In genomic region chr7:108096996-108097395, GRCh38 we compare ENCODE assay signal across 15 cellular contexts. TPM values are rescaled to one million over a fixed set of nuclear protein-coding genes. Genes with fewer than 3 reads are reported as not detected.
DNase-seq lines count a peak whose midpoint lies in the region; ATAC-seq, FAIRE-seq and TF ChIP-seq lines count a peak whose summit lies in the region.
"Had no signal": no experiment of that assay in that cellular context is flagged by ENCODE, and none has a peak within 500 bp of the region (broad histone marks: within the 10 kb centered on the region; RNA-seq: fewer than 3 reads in every experiment).

No MANE protein-coding gene starts in this region.

- H3K36me3 ChIP-seq in smooth muscle cell (ENCODE audit: low read depth), result no peaks in the 10 kb centered on the region
- H3K36me3 ChIP-seq: BE2C had no signal

- H3K4me1 ChIP-seq in A549 (peaks cover 40% of the 10 kb centered on the region), smooth muscle cell (ENCODE audit: low read depth) (no peaks in the 10 kb centered on the region)

- peak overlapping the region; percentile 15 for H2AFZ ChIP-seq in smooth muscle cell (ENCODE audit: low read depth)

- H3K9me3 ChIP-seq in A549 (no peaks in the 10 kb centered on the region), smooth muscle cell (replicated peaks; ENCODE audit: low read depth) (no peaks in the 10 kb centered on the region)
- H3K9me3 ChIP-seq: BE2C had no signal

- POLR2A ChIA-PET in A549 (lab: Yijun Ruan, JAX), result no interaction called here

- no peaks in the 10 kb centered on the region for H3K79me2 ChIP-seq in smooth muscle cell (ENCODE audit: low read depth)

- CTCF ChIA-PET in A549 (lab: Yijun Ruan, JAX), result interaction anchor here (0.6 to 3.0 kb wide), 19 partner anchors 10 to 144 kb away, joined by 3 to 33 read pairs (median 5); partner anchors contain the start of gene LAMB1

- H4K20me1 ChIP-seq in smooth muscle cell (ENCODE audit: low read depth), result no peaks in the 10 kb centered on the region

- H3K4me2 ChIP-seq in A549 (peak overlapping the region; percentile 80), smooth muscle cell (no peak overlapping the region)

- WGBS in A549 (ENCODE audit: missing lambda C conversion rate), result 69% methylated on average over 4 of the region's 4 CpGs
- WGBS in smooth muscle cell (ENCODE audit: low lambda C conversion rate), result 79% methylated on average over 4 of the region's 4 CpGs

- H3K27ac ChIP-seq in A549 (peak overlapping the region; percentile 79 to 85), smooth muscle cell (ENCODE audit: low read depth) (no peak overlapping the region)
- H3K27ac ChIP-seq: C4-2B had no signal

- FAIRE-seq in A549 (lab: Jason Lieb, UNC) (no peak), endometrium (lab: Jason Lieb, UNC) (peak; percentile 21)
- FAIRE-seq: A204.1, GM19239, H54 had no signal

- TF ChIP-seq RAD21 in A549 (conservative IDR thresholded peaks at IDR 0.05 in 1 of 2, IDR thresholded peaks at IDR 0.05 in 1 of 2), result no peak

- H3K4me3 ChIP-seq in A549 (no peak overlapping the region), smooth muscle cell (no peak overlapping the region)

- 0 out of 6 replicates have a peak, but pooled peaks of 1 of the 2 experiments have one; percentile 11 for ATAC-seq in A549
- no peak for ATAC-seq in HG03457 (IDR thresholded peaks at IDR 0.05; ENCODE audit: unreplicated experiment)

- peaks cover 19% of the 10 kb centered on the region for H3F3A ChIP-seq in smooth muscle cell (ENCODE audit: low read depth)

- H3K9ac ChIP-seq in smooth muscle cell (ENCODE audit: low read depth), result no peak overlapping the region

- TF ChIP-seq EP300 in A549 (IDR thresholded peaks at IDR 0.05), result no peak

- no peak for TF ChIP-seq POLR2A in A549 (IDR thresholded peaks at IDR 0.05; ENCODE audit: low read length)

- no peaks in the 10 kb centered on the region for H3K27me3 ChIP-seq in smooth muscle cell (ENCODE audit: low read depth)
- H3K27me3 ChIP-seq: BE2C had no signal

- no peak for TF ChIP-seq CTCF in A549 (IDR thresholded peaks at IDR 0.05)
- TF ChIP-seq CTCF in smooth muscle cell (IDR thresholded peaks at IDR 0.05; ENCODE audit: borderline replicate concordance, insufficient read depth, poor library complexity, severe bottlenecking), result no peak

- DNase-seq in A549 (ENCODE audit: low read depth in 1 of 2, low spot score in 1 of 2), result peak in 1 of 2 experiments; percentile 26
- peak; percentile 51 for DNase-seq in H4 (ENCODE audit: low spot score)
- no peak for DNase-seq in smooth muscle cell (lab: John Stamatoyannopoulos, UW; ENCODE audit: unreplicated experiment)
- no peak for DNase-seq in islet precursor cell
- no peak for DNase-seq in NCI-H446 (lab: John Stamatoyannopoulos, UW)
- DNase-seq: CD4-positive, alpha-beta memory T cell; COR-L47; GF-D8 had no signal

TF ChIP-seq in A549, 52 proteins besides CTCF, POLR2A, EP300 and RAD21:
- TF ChIP-seq NFE2L2 (conservative IDR thresholded peaks at IDR 0.05; ENCODE audit: low read length) (no peak), KDM1A (IDR thresholded peaks at IDR 0.05; ENCODE audit: low read depth) (no peak), CHD4 (IDR thresholded peaks at IDR 0.05; ENCODE audit: borderline replicate concordance) (no peak), RCOR1 (IDR thresholded peaks at IDR 0.05; ENCODE audit: low read depth, low read length) (no peak), GATA3 (IDR thresholded peaks at IDR 0.05; ENCODE audit: borderline replicate concordance) (no peak), EHF (CRISPR knock-in tag; IDR thresholded peaks at IDR 0.05) (no peak), CEBPB (IDR thresholded peaks at IDR 0.05) (no peak), MAZ (IDR thresholded peaks at IDR 0.05; ENCODE audit: borderline replicate concordance, low read depth, low read length) (no peak), CBX8 (IDR thresholded peaks at IDR 0.05) (no peak), ESRRA (IDR thresholded peaks at IDR 0.05; ENCODE audit: borderline replicate concordance, low read length) (no peak), RNF2 (IDR thresholded peaks at IDR 0.05; ENCODE audit: borderline replicate concordance, low read depth) (no peak), ZNF302 (CRISPR knock-in tag; IDR thresholded peaks at IDR 0.05) (no peak), MAFK (IDR thresholded peaks at IDR 0.05; ENCODE audit: partially characterized antibody) (no peak), HOXB5 (CRISPR knock-in tag; IDR thresholded peaks at IDR 0.05) (no peak), MYC (IDR thresholded peaks at IDR 0.05; ENCODE audit: borderline replicate concordance, low read length) (no peak), ELK1 (IDR thresholded peaks at IDR 0.05; ENCODE audit: low read depth, low read length) (no peak), HOXB13 (CRISPR knock-in tag; IDR thresholded peaks at IDR 0.05; ENCODE audit: low read depth) (no peak), SREBF2 (IDR thresholded peaks at IDR 0.05) (no peak), RARB (CRISPR knock-in tag; IDR thresholded peaks at IDR 0.05) (no peak)
- TF ChIP-seq, protein P1, sequence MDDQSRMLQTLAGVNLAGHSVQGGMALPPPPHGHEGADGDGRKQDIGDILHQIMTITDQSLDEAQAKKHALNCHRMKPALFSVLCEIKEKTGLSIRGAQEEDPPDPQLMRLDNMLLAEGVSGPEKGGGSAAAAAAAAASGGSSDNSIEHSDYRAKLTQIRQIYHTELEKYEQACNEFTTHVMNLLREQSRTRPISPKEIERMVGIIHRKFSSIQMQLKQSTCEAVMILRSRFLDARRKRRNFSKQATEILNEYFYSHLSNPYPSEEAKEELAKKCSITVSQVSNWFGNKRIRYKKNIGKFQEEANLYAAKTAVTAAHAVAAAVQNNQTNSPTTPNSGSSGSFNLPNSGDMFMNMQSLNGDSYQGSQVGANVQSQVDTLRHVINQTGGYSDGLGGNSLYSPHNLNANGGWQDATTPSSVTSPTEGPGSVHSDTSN (IDR thresholded peaks at IDR 0.05), result no peak

RNA-seq across cellular contexts. Expression of gene LAMB4, which starts 33.2 kb away (rescaled TPM):
- polyA plus RNA-seq in A549 (2011; rRNA removed), result 0.13 and 0.26 TPM in 2 replicates
- polyA plus RNA-seq in A549 (2012; cell fraction: cytosol; rRNA removed), result 0.14 and 0.15 TPM in 2 replicates
- polyA plus RNA-seq in A549 (2012; cell fraction: nucleus; rRNA removed), result 0.24 and 0.31 TPM in 2 replicates
- 0.19 to 0.45 TPM (median 0.38 TPM) in 3 replicates for polyA plus RNA-seq in A549 (2017; fragmentation: RNase III; extraction: RNeasy Plus Mini Kit Qiagen cat#74134 plus additional on column Dnase treatment)
- 1.0 and 1.6 TPM in 2 replicates for polyA minus RNA-seq in A549 (2011; rRNA and poly(A)+ RNA removed)
- 2.3 and 3.2 TPM in 2 replicates for total RNA-seq in H4 (2014; rRNA removed; shearing (Covaris generic))
- total RNA-seq in smooth muscle cell, result 0.13 and 0.67 TPM in 2 replicates
- 0.06 TPM in 1 of 2 replicates, not detected in the other for polyA plus RNA-seq in smooth muscle cell
- total RNA-seq: CD4-positive, alpha-beta memory T cell had no signal
- polyA plus RNA-seq: CD4-positive, alpha-beta memory T cell had no signal
